Comparison of ENCODE assay signal across 8 cellular contexts in the genomic region with DNA sequence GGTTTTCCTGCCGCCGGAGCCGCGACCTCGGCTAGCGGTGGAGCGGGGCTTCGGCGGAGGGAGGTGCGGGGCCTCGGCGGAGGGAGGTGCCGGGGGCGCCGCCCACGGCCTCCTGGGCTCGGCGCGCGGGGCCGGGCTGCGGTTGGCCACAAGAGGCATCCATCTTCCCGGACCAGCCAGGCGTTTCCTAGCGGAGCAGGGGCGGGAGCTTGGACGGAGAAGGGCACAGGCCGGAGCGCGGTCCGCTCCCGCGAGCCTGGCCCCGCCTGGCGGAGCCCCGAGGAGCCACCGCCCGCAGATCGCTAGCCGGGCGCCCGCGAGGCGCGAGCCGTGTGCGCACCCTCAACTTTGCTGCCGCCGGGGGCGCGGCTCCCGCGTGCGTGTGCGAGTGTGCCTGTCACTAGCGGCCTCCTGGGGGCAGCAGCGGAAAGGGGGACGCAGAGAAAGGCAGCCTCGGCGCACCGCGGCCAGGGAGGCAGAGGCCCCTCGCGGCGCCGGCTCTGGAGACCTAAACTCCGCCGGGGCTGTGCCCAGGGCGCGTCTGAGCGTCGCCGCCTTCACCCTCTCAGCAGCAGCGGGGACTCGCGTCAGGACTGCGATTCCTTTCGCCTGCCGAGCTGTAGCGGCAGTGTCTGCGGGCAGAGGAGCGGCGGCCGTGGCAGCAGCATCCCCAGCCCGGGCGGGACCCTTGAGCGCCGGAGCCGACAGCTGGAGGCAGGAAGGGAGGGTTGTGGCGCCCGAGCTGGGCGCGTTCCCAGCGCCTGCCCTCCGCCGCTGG. TPM values are rescaled to one million over a fixed set of nuclear protein-coding genes. Genes with fewer than 3 reads are reported as not detected.
DNase-seq lines count a peak whose midpoint lies in the region; ATAC-seq and TF ChIP-seq lines count a peak whose summit lies in the region.

No MANE protein-coding gene starts in this region.

- peak; percentile 98 for TF ChIP-seq CTCF in Panc1 (IDR thresholded peaks at IDR 0.05)

- H3K36me3 Mint-ChIP-seq in naive thymus-derived CD8-positive, alpha-beta T cell = no peaks in the 10 kb centered on the region
- H3K36me3 Mint-ChIP-seq in stimulated activated memory B cell treated with anti-CD40 and anti-IgM and Interleukin-4, amounts not matched to agents 10 μg/mL and 1 μg/mL and 100 μg/mL, for 72 hours = no peaks in the 10 kb centered on the region

- 0 out of 2 replicates have a peak, but pooled peaks have one; percentile 52 for TF ChIP-seq EP300 in Ishikawa (IDR thresholded peaks at IDR 0.05; ENCODE audit: borderline replicate concordance)

- H3K4me3 ChIP-seq in Panc1 (ENCODE audit: low read depth in 2 of 2, low read length in 2 of 2) = peak overlapping the region; percentile 83 to 95

- H3K4me3 Mint-ChIP-seq in naive thymus-derived CD8-positive, alpha-beta T cell = peak overlapping the region; percentile 56 to 85 (median 74)
- H3K4me3 Mint-ChIP-seq in stimulated activated memory B cell treated with anti-CD40 and anti-IgM and Interleukin-4, amounts not matched to agents 10 μg/mL and 1 μg/mL and 100 μg/mL, for 72 hours = peak overlapping the region; percentile 72

- H3K4me1 ChIP-seq in Panc1 (ENCODE audit: control insufficient read depth, insufficient read depth, low read length) = peaks cover 26% of the 10 kb centered on the region

- peak; percentile 92 for TF ChIP-seq RAD21 in Ishikawa (IDR thresholded peaks at IDR 0.05; ENCODE audit: low read depth)

- POLR2A ChIA-PET in Panc1 (lab: Charles Lee) = interaction anchor here (0.6 kb wide), 1 partner anchor 377 kb away, joined by 6 read pairs; no protein-coding TSS in a partner anchor
- POLR2A ChIA-PET in naive thymus-derived CD8-positive, alpha-beta T cell (lab: Charles Lee) = interaction anchor here (0.5 to 1.0 kb wide), 2 partner anchors 307 to 560 kb away, joined by 3 to 6 read pairs; a partner anchor contains a TSS

- BruUV-seq in Panc1 (replicated peaks; lab: Mats Ljungman, UMichigan) = no TSS peak

- no peaks in the 10 kb centered on the region for H3K36me3 ChIP-seq in Panc1 (ENCODE audit: control insufficient read depth, insufficient read depth, low read length)

- peaks cover 16 to 29% (median 26%) of the 10 kb centered on the region in 5 donors for H3K27me3 Mint-ChIP-seq in naive thymus-derived CD8-positive, alpha-beta T cell
- H3K27me3 Mint-ChIP-seq in stimulated activated memory B cell treated with anti-CD40 and anti-IgM and Interleukin-4, amounts not matched to agents 10 μg/mL and 1 μg/mL and 100 μg/mL, for 72 hours = peaks cover 8% of the 10 kb centered on the region

- H3K27me3 ChIP-seq in Panc1 (ENCODE audit: control insufficient read depth, insufficient read depth, low read length) = no peaks in the 10 kb centered on the region

- H3K9me3 Mint-ChIP-seq in naive thymus-derived CD8-positive, alpha-beta T cell = no peaks in the 10 kb centered on the region
- H3K9me3 Mint-ChIP-seq in stimulated activated memory B cell treated with anti-CD40 and anti-IgM and Interleukin-4, amounts not matched to agents 10 μg/mL and 1 μg/mL and 100 μg/mL, for 72 hours = no peaks in the 10 kb centered on the region

- CTCF ChIA-PET in Panc1 (lab: Charles Lee) = interaction anchor here (0.6 to 1.0 kb wide), 3 partner anchors 42 to 307 kb away, joined by 3 to 9 read pairs (median 3); no protein-coding TSS in a partner anchor

- H3K4me1 Mint-ChIP-seq in naive thymus-derived CD8-positive, alpha-beta T cell = peaks cover 5 to 8% (median 7%) of the 10 kb centered on the region in 4 donors
- peaks cover 8% of the 10 kb centered on the region for H3K4me1 Mint-ChIP-seq in stimulated activated memory B cell treated with anti-CD40 and anti-IgM and Interleukin-4, amounts not matched to agents 10 μg/mL and 1 μg/mL and 100 μg/mL, for 72 hours

- intact Hi-C loops in Panc1 (cut with micrococcal nuclease; ENCODE audit: unreplicated experiment) = loop anchor here (5.0 to 10.0 kb wide), 3 partner anchors 191 to 338 kb away; no protein-coding TSS in a partner anchor

- no peaks in the 10 kb centered on the region for H3K9me3 ChIP-seq in Panc1 (ENCODE audit: control insufficient read depth, insufficient read depth, low read depth, low read length)

- peak; percentile 96 for ATAC-seq in GM21717 (IDR thresholded peaks at IDR 0.05; ENCODE audit: unreplicated experiment)
- peak; percentile 93 for ATAC-seq in Panc1
- ATAC-seq in naive thymus-derived CD8-positive, alpha-beta T cell = peak; percentile 95 to 96
- ATAC-seq in stimulated activated memory B cell treated with anti-CD40 and anti-IgM and Interleukin-4, amounts not matched to agents 10 μg/mL and 1 μg/mL and 100 μg/mL, for 72 hours = peak; percentile 94

- no peak overlapping the region for H3K27ac Mint-ChIP-seq in naive thymus-derived CD8-positive, alpha-beta T cell
- peak overlapping the region; percentile 66 for H3K27ac Mint-ChIP-seq in stimulated activated memory B cell treated with anti-CD40 and anti-IgM and Interleukin-4, amounts not matched to agents 10 μg/mL and 1 μg/mL and 100 μg/mL, for 72 hours

- H3K27ac ChIP-seq in Panc1 (ENCODE audit: low read length) = peak overlapping the region; percentile 97

- in situ Hi-C loops in Panc1 (cut with HindIII; ENCODE audit: low pct_unique_long_range_greater_than_20kb, low sequenced_read_pairs) = no loop called here

- DNase-seq in DMS153 treated with DMSO at 0.1 percent for 48 hours (lab: John Stamatoyannopoulos, UW; ENCODE audit: unreplicated experiment) (peak; percentile 99), Panc1 (ENCODE audit: low read depth, low spot score) (peak; percentile 67), fibroblast of peridontal ligament (ENCODE audit: extremely low read depth) (peak; percentile 94)
- peak; percentile 46 to 66 for DNase-seq in activated T-helper 1 cell treated with anti-CD3 and anti-CD28 coated beads, Interleukin-2, amount 50 U/mL, for 16 hours (ENCODE audit: low read depth in 1 of 2, low spot score in 1 of 2)
- peak; percentile 65 to 88 (median 75) for DNase-seq in naive thymus-derived CD8-positive, alpha-beta T cell

TF ChIP-seq in Ishikawa, 13 proteins besides CTCF, POLR2A, EP300 and RAD21:
- TF ChIP-seq NFIC (IDR thresholded peaks at IDR 0.05) (peak; percentile 32; the same call in 1 of the 2 replicates), YY1 (IDR thresholded peaks at IDR 0.05; ENCODE audit: low read depth) (peak; percentile 9; the same call in 1 of the 2 replicates), TCF12 (IDR thresholded peaks at IDR 0.05; ENCODE audit: low read depth) (no peak; the same call in none of the 2 replicates), TEAD4 (IDR thresholded peaks at IDR 0.05) (peak; percentile 17; the same call in 1 of the 2 replicates), EGR1 (IDR thresholded peaks at IDR 0.05) (peak; percentile 86), CREB1 (IDR thresholded peaks at IDR 0.05; ENCODE audit: low read depth) (no peak), FOXM1 (IDR thresholded peaks at IDR 0.05; ENCODE audit: borderline replicate concordance, low read depth) (no peak), ZBTB7A (IDR thresholded peaks at IDR 0.05; ENCODE audit: low read depth) (no peak; the same call in none of the 2 replicates), CEBPB (IDR thresholded peaks at IDR 0.05) (no peak), TAF1 (IDR thresholded peaks at IDR 0.05; ENCODE audit: low read depth) (peak; percentile 42; the same call in 1 of the 2 replicates)
- TF ChIP-seq, protein P1, sequence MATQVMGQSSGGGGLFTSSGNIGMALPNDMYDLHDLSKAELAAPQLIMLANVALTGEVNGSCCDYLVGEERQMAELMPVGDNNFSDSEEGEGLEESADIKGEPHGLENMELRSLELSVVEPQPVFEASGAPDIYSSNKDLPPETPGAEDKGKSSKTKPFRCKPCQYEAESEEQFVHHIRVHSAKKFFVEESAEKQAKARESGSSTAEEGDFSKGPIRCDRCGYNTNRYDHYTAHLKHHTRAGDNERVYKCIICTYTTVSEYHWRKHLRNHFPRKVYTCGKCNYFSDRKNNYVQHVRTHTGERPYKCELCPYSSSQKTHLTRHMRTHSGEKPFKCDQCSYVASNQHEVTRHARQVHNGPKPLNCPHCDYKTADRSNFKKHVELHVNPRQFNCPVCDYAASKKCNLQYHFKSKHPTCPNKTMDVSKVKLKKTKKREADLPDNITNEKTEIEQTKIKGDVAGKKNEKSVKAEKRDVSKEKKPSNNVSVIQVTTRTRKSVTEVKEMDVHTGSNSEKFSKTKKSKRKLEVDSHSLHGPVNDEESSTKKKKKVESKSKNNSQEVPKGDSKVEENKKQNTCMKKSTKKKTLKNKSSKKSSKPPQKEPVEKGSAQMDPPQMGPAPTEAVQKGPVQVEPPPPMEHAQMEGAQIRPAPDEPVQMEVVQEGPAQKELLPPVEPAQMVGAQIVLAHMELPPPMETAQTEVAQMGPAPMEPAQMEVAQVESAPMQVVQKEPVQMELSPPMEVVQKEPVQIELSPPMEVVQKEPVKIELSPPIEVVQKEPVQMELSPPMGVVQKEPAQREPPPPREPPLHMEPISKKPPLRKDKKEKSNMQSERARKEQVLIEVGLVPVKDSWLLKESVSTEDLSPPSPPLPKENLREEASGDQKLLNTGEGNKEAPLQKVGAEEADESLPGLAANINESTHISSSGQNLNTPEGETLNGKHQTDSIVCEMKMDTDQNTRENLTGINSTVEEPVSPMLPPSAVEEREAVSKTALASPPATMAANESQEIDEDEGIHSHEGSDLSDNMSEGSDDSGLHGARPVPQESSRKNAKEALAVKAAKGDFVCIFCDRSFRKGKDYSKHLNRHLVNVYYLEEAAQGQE (IDR thresholded peaks at IDR 0.05; ENCODE audit: low read depth) = no peak
- TF ChIP-seq, protein P2, sequence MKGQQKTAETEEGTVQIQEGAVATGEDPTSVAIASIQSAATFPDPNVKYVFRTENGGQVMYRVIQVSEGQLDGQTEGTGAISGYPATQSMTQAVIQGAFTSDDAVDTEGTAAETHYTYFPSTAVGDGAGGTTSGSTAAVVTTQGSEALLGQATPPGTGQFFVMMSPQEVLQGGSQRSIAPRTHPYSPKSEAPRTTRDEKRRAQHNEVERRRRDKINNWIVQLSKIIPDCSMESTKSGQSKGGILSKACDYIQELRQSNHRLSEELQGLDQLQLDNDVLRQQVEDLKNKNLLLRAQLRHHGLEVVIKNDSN (IDR thresholded peaks at IDR 0.05) = no peak
- TF ChIP-seq, protein P3, sequence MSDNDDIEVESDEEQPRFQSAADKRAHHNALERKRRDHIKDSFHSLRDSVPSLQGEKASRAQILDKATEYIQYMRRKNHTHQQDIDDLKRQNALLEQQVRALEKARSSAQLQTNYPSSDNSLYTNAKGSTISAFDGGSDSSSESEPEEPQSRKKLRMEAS (IDR thresholded peaks at IDR 0.05) = peak; percentile 86

RNA-seq across cellular contexts. Expression of a gene that starts 0.7 kb away (rescaled TPM):
- total RNA-seq in Panc1 (2021; ENCODE audit: unreplicated experiment) = 26.8 TPM
- polyA plus RNA-seq in Panc1 (2012; ENCODE audit: insufficient read length) = 10.4 TPM
- not detected for total RNA-seq in naive thymus-derived CD8-positive, alpha-beta T cell
- under 1 TPM; 0.01 to 0.04 (median 0.03) TPM for polyA plus RNA-seq in naive thymus-derived CD8-positive, alpha-beta T cell

Comparison
In these comparisons a context has a peak if more than half of its experiments do, and no peak if none do; other contexts are left out.
1. Peak in every context shown above with its lines: DNase-seq, ATAC-seq, H3K4me3 ChIP-seq and H3K27ac ChIP-seq.
2. RNA of a gene that starts 0.7 kb away (total RNA-seq): 26.8 TPM in Panc1 (single experiment); not detected in naive thymus-derived CD8-positive, alpha-beta T cell; every median in the first group is over 10 times any median in the second.